20 cellular contexts compared by ENCODE assay signal in genomic region chr20:1623501-1624250, GRCh38. TPM values are rescaled to one million over a fixed set of nuclear protein-coding genes. Genes with fewer than 3 reads are reported as not detected.
A peak's percentile ranks its signal among the peaks of the same experiment; 100 is the strongest.
DNase-seq lines count a peak whose midpoint lies in the region; ATAC-seq and TF ChIP-seq lines count a peak whose summit lies in the region.
"Had no signal": no experiment of that assay in that cellular context is flagged by ENCODE, and none has a peak within 500 bp of the region (broad histone marks: within the 10 kb centered on the region; RNA-seq: fewer than 3 reads in every experiment).

No MANE protein-coding gene starts in this region.

- peaks cover under 1% of the 10 kb centered on the region for H3K36me3 Mint-ChIP-seq in T-helper 17 cell (ENCODE audit: low read depth)

- H3K27ac ChIP-seq in transverse colon = no peak overlapping the region
- H3K27ac ChIP-seq: skin epidermis had no signal

- H3K4me1 ChIP-seq in transverse colon = peaks cover 0 to 8% (median 0%) of the 10 kb centered on the region in 4 donors

- TF ChIP-seq POLR2A in transverse colon (IDR thresholded peaks at IDR 0.05) = no peak

- H3K4me3 ChIP-seq in transverse colon = no peak overlapping the region
- H3K4me3 ChIP-seq: skin epidermis had no signal

- intact Hi-C loops in transverse colon (cut with DNase I; ENCODE audit: low total_unique reads) = no loop called here

- no peaks in the 10 kb centered on the region for H3K27me3 Mint-ChIP-seq in T-helper 17 cell

- TF ChIP-seq EP300 in transverse colon (IDR thresholded peaks at IDR 0.05; ENCODE audit: low read depth) = no peak

- DNase-seq in AML-193 (lab: John Stamatoyannopoulos, UW) (peak; percentile 38 to 52), GM20000 (ENCODE audit: low spot score) (peak; percentile 0), T-helper 17 cell (no peak), kidney tubule cell (ENCODE audit: low spot score) (peak; percentile 1), activated gamma-delta T cell (lab: John Stamatoyannopoulos, UW) (no peak), transverse colon (no peak)
- DNase-seq: activated CD4-positive, alpha-beta T cell treated with anti-CD3 and anti-CD28 coated beads, Interleukin-2, amount 50 U/mL, for 48 hours; activated gamma-delta T cell treated with Interleukin-2 at 50 U/mL for 16 hours; DMS53; effector CD8-positive, alpha-beta T cell; GOT3; NCI-H446; occipital lobe; T1000 had no signal

- H3K27ac Mint-ChIP-seq in T-helper 17 cell = peak overlapping the region; percentile 60

- no peak overlapping the region for H3K4me3 Mint-ChIP-seq in T-helper 17 cell

- no peaks in the 10 kb centered on the region for H3K27me3 ChIP-seq in transverse colon

- no peak for TF ChIP-seq CTCF in GM20000 (IDR thresholded peaks at IDR 0.05; ENCODE audit: extremely low read depth, missing control alignments)
- no peak for TF ChIP-seq CTCF in transverse colon (IDR thresholded peaks at IDR 0.05)

- in situ Hi-C loops in transverse colon (cut with MboI; ENCODE audit: low pct_ligation_motif_present in 1 of 4, low pct_unique_long_range_greater_than_20kb in 1 of 4, low sequenced_read_pairs in 3 of 4) = no loop called here

- H3K4me1 Mint-ChIP-seq in T-helper 17 cell = peaks cover 65% of the 10 kb centered on the region

- 82 to 85% methylated on average over 6 to 14 of the region's 14 CpGs for WGBS in transverse colon (ENCODE audit: low coverage in 1 of 2), 2 donors

- no peak for ATAC-seq in T-helper 17 cell
- ATAC-seq in HG02938 (IDR thresholded peaks at IDR 0.05; ENCODE audit: unreplicated experiment) = no peak
- ATAC-seq in GM18520 (IDR thresholded peaks at IDR 0.05; ENCODE audit: unreplicated experiment) = no peak

- no peaks in the 10 kb centered on the region for H3K36me3 ChIP-seq in transverse colon

- H3K9me3 ChIP-seq in T-helper 17 cell (ENCODE audit: control insufficient read depth, low read length, poor library complexity, severe bottlenecking) (no peaks in the 10 kb centered on the region), transverse colon (peaks cover 0 to 4% of the 10 kb centered on the region in 2 donors)

RNA-seq across cellular contexts. Expression of gene SIRPB1, which starts 3.9 kb away (rescaled TPM):
- 1 to 10 TPM; 4.4 to 4.6 TPM for total RNA-seq in T-helper 17 cell
- total RNA-seq in transverse colon = 1 to 10 TPM in 1 of 4 donors, under 1 TPM in 1, not detected in 2; 0.14 to 1.3 TPM
- total RNA-seq: bronchial epithelial cell had no signal

RNA-seq across cellular contexts. Expression of gene SIRPG, which starts 33.9 kb away (rescaled TPM):
- total RNA-seq in T-helper 17 cell (10 to 100 TPM; 45.3 to 47.5 TPM), transverse colon (10 to 100 TPM in 1 of 4 donors, 1 to 10 TPM in 2, not detected in 1; 2.5 to 26.9 (median 3.8) TPM)
- total RNA-seq: bronchial epithelial cell, IMR-90, mesenteric fat pad, occipital lobe had no signal

Comparison
In these comparisons a context has a peak if more than half of its experiments do, and no peak if none do; other contexts are left out.
1. DNase-seq: peak in AML-193 (2 of 2), GM20000 (single experiment) and kidney tubule cell (single experiment); none in T-helper 17 cell (0 of 3), activated gamma-delta T cell (single experiment) and transverse colon (single experiment).